1 cellular context compared by ENCODE assay signal in the genomic region with DNA sequence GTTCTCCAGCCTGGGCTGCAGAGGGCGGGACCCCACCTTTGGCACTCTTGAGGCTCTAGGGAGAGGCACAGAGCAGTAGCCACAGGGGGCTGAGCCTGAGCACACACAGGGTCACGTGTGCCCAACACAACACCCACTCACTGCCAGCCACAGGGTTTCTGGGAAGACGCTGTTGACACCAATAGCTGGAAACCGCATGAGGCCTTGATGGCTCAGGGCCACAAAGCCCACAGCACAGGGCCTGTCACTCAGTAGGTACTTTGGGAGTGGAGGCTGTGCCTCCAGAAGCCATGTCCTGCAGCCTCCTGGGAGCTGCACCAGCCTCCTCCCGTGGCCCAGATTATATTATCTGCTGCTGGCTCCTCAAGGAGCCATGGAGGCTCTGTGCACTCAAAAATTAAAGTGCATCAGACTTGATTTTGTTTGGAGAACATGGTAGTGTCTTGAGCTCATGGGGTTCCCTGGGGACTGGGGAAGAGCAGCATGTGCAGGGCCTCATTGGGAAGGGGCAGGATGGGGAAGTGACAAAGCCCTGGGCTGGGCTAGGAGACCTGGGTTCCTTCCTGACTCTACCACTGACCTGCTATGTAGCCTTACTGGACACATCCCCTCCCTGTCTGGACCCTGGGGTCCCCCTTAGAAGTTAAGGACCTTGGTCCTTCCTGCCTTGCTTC.
A peak's percentile ranks its signal among the peaks of the same experiment; 100 is the strongest.
TF ChIP-seq lines count a peak whose summit lies in the region.

No MANE protein-coding gene starts in this region.

TF ChIP-seq in HepG2, 621 proteins besides CTCF, POLR2A, EP300 and RAD21 (continued from another document and continues in another):
- TF ChIP-seq, protein P1, sequence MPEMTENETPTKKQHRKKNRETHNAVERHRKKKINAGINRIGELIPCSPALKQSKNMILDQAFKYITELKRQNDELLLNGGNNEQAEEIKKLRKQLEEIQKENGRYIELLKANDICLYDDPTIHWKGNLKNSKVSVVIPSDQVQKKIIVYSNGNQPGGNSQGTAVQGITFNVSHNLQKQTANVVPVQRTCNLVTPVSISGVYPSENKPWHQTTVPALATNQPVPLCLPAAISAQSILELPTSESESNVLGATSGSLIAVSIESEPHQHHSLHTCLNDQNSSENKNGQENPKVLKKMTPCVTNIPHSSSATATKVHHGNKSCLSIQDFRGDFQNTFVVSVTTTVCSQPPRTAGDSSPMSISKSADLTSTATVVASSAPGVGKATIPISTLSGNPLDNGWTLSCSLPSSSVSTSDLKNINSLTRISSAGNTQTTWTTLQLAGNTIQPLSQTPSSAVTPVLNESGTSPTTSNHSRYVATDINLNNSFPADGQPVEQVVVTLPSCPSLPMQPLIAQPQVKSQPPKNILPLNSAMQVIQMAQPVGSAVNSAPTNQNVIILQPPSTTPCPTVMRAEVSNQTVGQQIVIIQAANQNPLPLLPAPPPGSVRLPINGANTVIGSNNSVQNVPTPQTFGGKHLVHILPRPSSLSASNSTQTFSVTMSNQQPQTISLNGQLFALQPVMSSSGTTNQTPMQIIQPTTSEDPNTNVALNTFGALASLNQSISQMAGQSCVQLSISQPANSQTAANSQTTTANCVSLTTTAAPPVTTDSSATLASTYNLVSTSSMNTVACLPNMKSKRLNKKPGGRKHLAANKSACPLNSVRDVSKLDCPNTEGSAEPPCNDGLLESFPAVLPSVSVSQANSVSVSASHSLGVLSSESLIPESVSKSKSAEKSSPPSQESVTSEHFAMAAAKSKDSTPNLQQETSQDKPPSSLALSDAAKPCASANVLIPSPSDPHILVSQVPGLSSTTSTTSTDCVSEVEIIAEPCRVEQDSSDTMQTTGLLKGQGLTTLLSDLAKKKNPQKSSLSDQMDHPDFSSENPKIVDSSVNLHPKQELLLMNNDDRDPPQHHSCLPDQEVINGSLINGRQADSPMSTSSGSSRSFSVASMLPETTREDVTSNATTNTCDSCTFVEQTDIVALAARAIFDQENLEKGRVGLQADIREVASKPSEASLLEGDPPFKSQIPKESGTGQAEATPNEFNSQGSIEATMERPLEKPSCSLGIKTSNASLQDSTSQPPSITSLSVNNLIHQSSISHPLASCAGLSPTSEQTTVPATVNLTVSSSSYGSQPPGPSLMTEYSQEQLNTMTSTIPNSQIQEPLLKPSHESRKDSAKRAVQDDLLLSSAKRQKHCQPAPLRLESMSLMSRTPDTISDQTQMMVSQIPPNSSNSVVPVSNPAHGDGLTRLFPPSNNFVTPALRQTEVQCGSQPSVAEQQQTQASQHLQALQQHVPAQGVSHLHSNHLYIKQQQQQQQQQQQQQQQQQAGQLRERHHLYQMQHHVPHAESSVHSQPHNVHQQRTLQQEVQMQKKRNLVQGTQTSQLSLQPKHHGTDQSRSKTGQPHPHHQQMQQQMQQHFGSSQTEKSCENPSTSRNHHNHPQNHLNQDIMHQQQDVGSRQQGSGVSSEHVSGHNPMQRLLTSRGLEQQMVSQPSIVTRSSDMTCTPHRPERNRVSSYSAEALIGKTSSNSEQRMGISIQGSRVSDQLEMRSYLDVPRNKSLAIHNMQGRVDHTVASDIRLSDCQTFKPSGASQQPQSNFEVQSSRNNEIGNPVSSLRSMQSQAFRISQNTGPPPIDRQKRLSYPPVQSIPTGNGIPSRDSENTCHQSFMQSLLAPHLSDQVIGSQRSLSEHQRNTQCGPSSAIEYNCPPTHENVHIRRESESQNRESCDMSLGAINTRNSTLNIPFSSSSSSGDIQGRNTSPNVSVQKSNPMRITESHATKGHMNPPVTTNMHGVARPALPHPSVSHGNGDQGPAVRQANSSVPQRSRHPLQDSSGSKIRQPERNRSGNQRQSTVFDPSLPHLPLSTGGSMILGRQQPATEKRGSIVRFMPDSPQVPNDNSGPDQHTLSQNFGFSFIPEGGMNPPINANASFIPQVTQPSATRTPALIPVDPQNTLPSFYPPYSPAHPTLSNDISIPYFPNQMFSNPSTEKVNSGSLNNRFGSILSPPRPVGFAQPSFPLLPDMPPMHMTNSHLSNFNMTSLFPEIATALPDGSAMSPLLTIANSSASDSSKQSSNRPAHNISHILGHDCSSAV (CRISPR knock-in tag; IDR thresholded peaks at IDR 0.05; ENCODE audit: borderline replicate concordance), result no peak
- TF ChIP-seq GABPA (IDR thresholded peaks at IDR 0.05; ENCODE audit: low read depth, low read length) (no peak), GABPA (CRISPR knock-in tag; IDR thresholded peaks at IDR 0.05; ENCODE audit: low read depth) (no peak), SPEN (CRISPR knock-in tag; IDR thresholded peaks at IDR 0.05; ENCODE audit: low read depth) (no peak), ZFP36L2 (CRISPR knock-in tag; IDR thresholded peaks at IDR 0.05) (no peak), SP2 (CRISPR knock-in tag; IDR thresholded peaks at IDR 0.05) (no peak), MEF2D (CRISPR knock-in tag; IDR thresholded peaks at IDR 0.05) (no peak), ISX (CRISPR knock-in tag; conservative IDR thresholded peaks at IDR 0.05) (no peak), CHCHD3 (CRISPR knock-in tag; IDR thresholded peaks at IDR 0.05) (no peak), SMAD9 (CRISPR knock-in tag; IDR thresholded peaks at IDR 0.05) (no peak), GABPB1 (CRISPR knock-in tag; IDR thresholded peaks at IDR 0.05) (no peak), SOX6 (IDR thresholded peaks at IDR 0.05) (no peak), SOX6 (CRISPR knock-in tag; IDR thresholded peaks at IDR 0.05) (0 out of 2 replicates have a peak, but pooled peaks have one; percentile 37), MED8 (CRISPR knock-in tag; IDR thresholded peaks at IDR 0.05; ENCODE audit: insufficient replicate concordance) (no peak), BHLHE40 (IDR thresholded peaks at IDR 0.05; ENCODE audit: low read length) (peak; percentile 73), NBN (conservative IDR thresholded peaks at IDR 0.05) (no peak), ZNF431 (CRISPR knock-in tag; IDR thresholded peaks at IDR 0.05; ENCODE audit: borderline replicate concordance, low read depth) (no peak), NR2F1 (CRISPR knock-in tag; IDR thresholded peaks at IDR 0.05) (no peak), ZNF775 (CRISPR knock-in tag; IDR thresholded peaks at IDR 0.05; ENCODE audit: borderline replicate concordance) (no peak), YY1 (IDR thresholded peaks at IDR 0.05; ENCODE audit: insufficient read depth, insufficient replicate concordance, low read depth, low read length) (no peak), NKX3-1 (CRISPR knock-in tag; IDR thresholded peaks at IDR 0.05) (no peak), MYNN (CRISPR knock-in tag; IDR thresholded peaks at IDR 0.05; ENCODE audit: low read depth) (no peak), HOXA5 (CRISPR knock-in tag; IDR thresholded peaks at IDR 0.05) (no peak), DMAP1 (CRISPR knock-in tag; IDR thresholded peaks at IDR 0.05) (peak; percentile 55; the same call in 1 of the 2 replicates), U2AF1 (optimal IDR thresholded peaks at IDR 0.05; ENCODE audit: low read depth, low read length) (no peak), HNRNPUL1 (IDR thresholded peaks at IDR 0.05; ENCODE audit: low read depth, low read length) (no peak), SRY (CRISPR knock-in tag; IDR thresholded peaks at IDR 0.05) (no peak), RFX3 (CRISPR knock-in tag; IDR thresholded peaks at IDR 0.05) (no peak)
- TF ChIP-seq, protein P2, sequence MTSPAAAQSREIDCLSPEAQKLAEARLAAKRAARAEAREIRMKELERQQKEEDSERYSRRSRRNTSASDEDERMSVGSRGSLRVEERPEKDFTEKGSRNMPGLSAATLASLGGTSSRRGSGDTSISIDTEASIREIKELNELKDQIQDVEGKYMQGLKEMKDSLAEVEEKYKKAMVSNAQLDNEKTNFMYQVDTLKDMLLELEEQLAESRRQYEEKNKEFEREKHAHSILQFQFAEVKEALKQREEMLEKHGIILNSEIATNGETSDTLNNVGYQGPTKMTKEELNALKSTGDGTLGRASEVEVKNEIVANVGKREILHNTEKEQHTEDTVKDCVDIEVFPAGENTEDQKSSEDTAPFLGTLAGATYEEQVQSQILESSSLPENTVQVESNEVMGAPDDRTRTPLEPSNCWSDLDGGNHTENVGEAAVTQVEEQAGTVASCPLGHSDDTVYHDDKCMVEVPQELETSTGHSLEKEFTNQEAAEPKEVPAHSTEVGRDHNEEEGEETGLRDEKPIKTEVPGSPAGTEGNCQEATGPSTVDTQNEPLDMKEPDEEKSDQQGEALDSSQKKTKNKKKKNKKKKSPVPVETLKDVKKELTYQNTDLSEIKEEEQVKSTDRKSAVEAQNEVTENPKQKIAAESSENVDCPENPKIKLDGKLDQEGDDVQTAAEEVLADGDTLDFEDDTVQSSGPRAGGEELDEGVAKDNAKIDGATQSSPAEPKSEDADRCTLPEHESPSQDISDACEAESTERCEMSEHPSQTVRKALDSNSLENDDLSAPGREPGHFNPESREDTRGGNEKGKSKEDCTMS (CRISPR knock-in tag; conservative IDR thresholded peaks at IDR 0.05), result no peak
- TF ChIP-seq, protein P3, sequence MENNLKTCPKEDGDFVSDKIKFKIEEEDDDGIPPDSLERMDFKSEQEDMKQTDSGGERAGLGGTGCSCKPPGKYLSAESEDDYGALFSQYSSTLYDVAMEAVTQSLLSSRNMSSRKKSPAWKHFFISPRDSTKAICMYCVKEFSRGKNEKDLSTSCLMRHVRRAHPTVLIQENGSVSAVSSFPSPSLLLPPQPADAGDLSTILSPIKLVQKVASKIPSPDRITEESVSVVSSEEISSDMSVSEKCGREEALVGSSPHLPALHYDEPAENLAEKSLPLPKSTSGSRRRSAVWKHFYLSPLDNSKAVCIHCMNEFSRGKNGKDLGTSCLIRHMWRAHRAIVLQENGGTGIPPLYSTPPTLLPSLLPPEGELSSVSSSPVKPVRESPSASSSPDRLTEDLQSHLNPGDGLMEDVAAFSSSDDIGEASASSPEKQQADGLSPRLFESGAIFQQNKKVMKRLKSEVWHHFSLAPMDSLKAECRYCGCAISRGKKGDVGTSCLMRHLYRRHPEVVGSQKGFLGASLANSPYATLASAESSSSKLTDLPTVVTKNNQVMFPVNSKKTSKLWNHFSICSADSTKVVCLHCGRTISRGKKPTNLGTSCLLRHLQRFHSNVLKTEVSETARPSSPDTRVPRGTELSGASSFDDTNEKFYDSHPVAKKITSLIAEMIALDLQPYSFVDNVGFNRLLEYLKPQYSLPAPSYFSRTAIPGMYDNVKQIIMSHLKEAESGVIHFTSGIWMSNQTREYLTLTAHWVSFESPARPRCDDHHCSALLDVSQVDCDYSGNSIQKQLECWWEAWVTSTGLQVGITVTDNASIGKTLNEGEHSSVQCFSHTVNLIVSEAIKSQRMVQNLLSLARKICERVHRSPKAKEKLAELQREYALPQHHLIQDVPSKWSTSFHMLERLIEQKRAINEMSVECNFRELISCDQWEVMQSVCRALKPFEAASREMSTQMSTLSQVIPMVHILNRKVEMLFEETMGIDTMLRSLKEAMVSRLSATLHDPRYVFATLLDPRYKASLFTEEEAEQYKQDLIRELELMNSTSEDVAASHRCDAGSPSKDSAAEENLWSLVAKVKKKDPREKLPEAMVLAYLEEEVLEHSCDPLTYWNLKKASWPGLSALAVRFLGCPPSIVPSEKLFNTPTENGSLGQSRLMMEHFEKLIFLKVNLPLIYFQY (CRISPR knock-in tag; IDR thresholded peaks at IDR 0.05; ENCODE audit: borderline replicate concordance), result no peak
- TF ChIP-seq, protein P4, sequence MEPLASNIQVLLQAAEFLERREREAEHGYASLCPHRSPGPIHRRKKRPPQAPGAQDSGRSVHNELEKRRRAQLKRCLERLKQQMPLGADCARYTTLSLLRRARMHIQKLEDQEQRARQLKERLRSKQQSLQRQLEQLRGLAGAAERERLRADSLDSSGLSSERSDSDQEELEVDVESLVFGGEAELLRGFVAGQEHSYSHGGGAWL (CRISPR knock-in tag; IDR thresholded peaks at IDR 0.05), result peak; percentile 30; the same call in 1 of the 2 replicates
- TF ChIP-seq, protein P5, sequence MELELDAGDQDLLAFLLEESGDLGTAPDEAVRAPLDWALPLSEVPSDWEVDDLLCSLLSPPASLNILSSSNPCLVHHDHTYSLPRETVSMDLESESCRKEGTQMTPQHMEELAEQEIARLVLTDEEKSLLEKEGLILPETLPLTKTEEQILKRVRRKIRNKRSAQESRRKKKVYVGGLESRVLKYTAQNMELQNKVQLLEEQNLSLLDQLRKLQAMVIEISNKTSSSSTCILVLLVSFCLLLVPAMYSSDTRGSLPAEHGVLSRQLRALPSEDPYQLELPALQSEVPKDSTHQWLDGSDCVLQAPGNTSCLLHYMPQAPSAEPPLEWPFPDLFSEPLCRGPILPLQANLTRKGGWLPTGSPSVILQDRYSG (CRISPR knock-in tag; IDR thresholded peaks at IDR 0.05), result no peak
- TF ChIP-seq, protein P6, sequence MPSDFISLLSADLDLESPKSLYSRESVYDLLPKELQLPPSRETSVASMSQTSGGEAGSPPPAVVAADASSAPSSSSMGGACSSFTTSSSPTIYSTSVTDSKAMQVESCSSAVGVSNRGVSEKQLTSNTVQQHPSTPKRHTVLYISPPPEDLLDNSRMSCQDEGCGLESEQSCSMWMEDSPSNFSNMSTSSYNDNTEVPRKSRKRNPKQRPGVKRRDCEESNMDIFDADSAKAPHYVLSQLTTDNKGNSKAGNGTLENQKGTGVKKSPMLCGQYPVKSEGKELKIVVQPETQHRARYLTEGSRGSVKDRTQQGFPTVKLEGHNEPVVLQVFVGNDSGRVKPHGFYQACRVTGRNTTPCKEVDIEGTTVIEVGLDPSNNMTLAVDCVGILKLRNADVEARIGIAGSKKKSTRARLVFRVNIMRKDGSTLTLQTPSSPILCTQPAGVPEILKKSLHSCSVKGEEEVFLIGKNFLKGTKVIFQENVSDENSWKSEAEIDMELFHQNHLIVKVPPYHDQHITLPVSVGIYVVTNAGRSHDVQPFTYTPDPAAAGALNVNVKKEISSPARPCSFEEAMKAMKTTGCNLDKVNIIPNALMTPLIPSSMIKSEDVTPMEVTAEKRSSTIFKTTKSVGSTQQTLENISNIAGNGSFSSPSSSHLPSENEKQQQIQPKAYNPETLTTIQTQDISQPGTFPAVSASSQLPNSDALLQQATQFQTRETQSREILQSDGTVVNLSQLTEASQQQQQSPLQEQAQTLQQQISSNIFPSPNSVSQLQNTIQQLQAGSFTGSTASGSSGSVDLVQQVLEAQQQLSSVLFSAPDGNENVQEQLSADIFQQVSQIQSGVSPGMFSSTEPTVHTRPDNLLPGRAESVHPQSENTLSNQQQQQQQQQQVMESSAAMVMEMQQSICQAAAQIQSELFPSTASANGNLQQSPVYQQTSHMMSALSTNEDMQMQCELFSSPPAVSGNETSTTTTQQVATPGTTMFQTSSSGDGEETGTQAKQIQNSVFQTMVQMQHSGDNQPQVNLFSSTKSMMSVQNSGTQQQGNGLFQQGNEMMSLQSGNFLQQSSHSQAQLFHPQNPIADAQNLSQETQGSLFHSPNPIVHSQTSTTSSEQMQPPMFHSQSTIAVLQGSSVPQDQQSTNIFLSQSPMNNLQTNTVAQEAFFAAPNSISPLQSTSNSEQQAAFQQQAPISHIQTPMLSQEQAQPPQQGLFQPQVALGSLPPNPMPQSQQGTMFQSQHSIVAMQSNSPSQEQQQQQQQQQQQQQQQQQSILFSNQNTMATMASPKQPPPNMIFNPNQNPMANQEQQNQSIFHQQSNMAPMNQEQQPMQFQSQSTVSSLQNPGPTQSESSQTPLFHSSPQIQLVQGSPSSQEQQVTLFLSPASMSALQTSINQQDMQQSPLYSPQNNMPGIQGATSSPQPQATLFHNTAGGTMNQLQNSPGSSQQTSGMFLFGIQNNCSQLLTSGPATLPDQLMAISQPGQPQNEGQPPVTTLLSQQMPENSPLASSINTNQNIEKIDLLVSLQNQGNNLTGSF (CRISPR knock-in tag; IDR thresholded peaks at IDR 0.05), result no peak
